ENCODE assay signal across 23 cellular contexts in genomic region chr6:37759221-37760154, GRCh38.
"Had no signal": no experiment of that assay in that cellular context is flagged by ENCODE, and none has a peak within 500 bp of the region (broad histone marks: within the 10 kb centered on the region; RNA-seq: fewer than 3 reads in every experiment).

No MANE protein-coding gene starts in this region.

- H2AFZ ChIP-seq: hepatocyte had no signal

- H3K4me3 Mint-ChIP-seq: activated naive CD4-positive, alpha-beta T cell treated with anti-CD3 and anti-CD28 coated beads, Interleukin-2, amount 50 U/mL, for 24 hours; activated T-cell treated with anti-CD3 and anti-CD28 coated beads, Interleukin-2, amount 50 U/mL, for 72 hours; dendritic cell treated with granulocyte-macrophage colony-stimulating factor and Interleukin-4, amounts not matched to agents 40 ng/mL and 50 ng/mL, for 4 days; effector memory CD8-positive, alpha-beta T cell; mesothelial cell of epicardium; nephron; stimulated activated naive CD8-positive, alpha-beta T cell treated with anti-CD3 and anti-CD28 coated beads, Interleukin-15, Interleukin-2, amounts not matched to agents 100 ng/mL and 50 ng/mL, for 24 hours had no signal

- H3K36me3 ChIP-seq: adrenal gland, breast epithelium, right atrium auricular region, tibial nerve, WERI-Rb-1 had no signal

- H3K27me3 ChIP-seq: adrenal gland, breast epithelium, hepatocyte, right atrium auricular region, tibial nerve had no signal

- H3K4me1 ChIP-seq: adrenal gland, breast epithelium, right atrium auricular region, tibial nerve had no signal

- H3K9me3 ChIP-seq: adrenal gland, breast epithelium, right atrium auricular region, tibial nerve had no signal

- H3K27me3 Mint-ChIP-seq: activated naive CD4-positive, alpha-beta T cell treated with anti-CD3 and anti-CD28 coated beads, Interleukin-2, amount 50 U/mL, for 24 hours had no signal

- H3K4me1 Mint-ChIP-seq: activated naive CD4-positive, alpha-beta T cell treated with anti-CD3 and anti-CD28 coated beads, Interleukin-2, amount 50 U/mL, for 24 hours had no signal

- H3K36me3 Mint-ChIP-seq: activated naive CD4-positive, alpha-beta T cell treated with anti-CD3 and anti-CD28 coated beads, Interleukin-2, amount 50 U/mL, for 24 hours; mesothelial cell of epicardium had no signal

- DNase-seq: activated CD4-positive, alpha-beta T cell treated with anti-CD3 and anti-CD28 coated beads for 1 hour; activated CD8-positive, alpha-beta memory T cell treated with anti-CD3 and anti-CD28 coated beads for 24 hours; activated CD8-positive, alpha-beta memory T cell treated with anti-CD3 and anti-CD28 coated beads, Interleukin-2, amount 50 U/mL, for 48 hours; activated effector memory CD4-positive, alpha-beta T cell treated with anti-CD3 and anti-CD28 coated beads, Interleukin-2, amount 50 U/mL, for 16 hours; activated T-cell treated with anti-CD3 and anti-CD28 coated beads, Interleukin-2, amount 50 U/mL, for 72 hours; adrenal gland; effector memory CD8-positive, alpha-beta T cell; foreskin fibroblast; left colon; nucleus accumbens; T-helper 1 cell; WERI-Rb-1 had no signal

- H3K27ac ChIP-seq: adrenal gland, breast epithelium, hepatocyte, right atrium auricular region, tibial nerve, WERI-Rb-1 had no signal

- H3K4me3 ChIP-seq: adrenal gland, breast epithelium, hepatocyte, lung, right atrium auricular region, tibial nerve had no signal

- ATAC-seq: effector memory CD8-positive, alpha-beta T cell; left colon had no signal

- H3K27ac Mint-ChIP-seq: activated naive CD4-positive, alpha-beta T cell treated with anti-CD3 and anti-CD28 coated beads, Interleukin-2, amount 50 U/mL, for 24 hours; activated T-cell treated with anti-CD3 and anti-CD28 coated beads, Interleukin-2, amount 50 U/mL, for 72 hours; dendritic cell treated with granulocyte-macrophage colony-stimulating factor and Interleukin-4, amounts not matched to agents 40 ng/mL and 50 ng/mL, for 4 days; effector memory CD8-positive, alpha-beta T cell; mesothelial cell of epicardium; nephron; progenitor cell of endocrine pancreas; stimulated activated naive CD8-positive, alpha-beta T cell treated with anti-CD3 and anti-CD28 coated beads, Interleukin-15, Interleukin-2, amounts not matched to agents 100 ng/mL and 50 ng/mL, for 24 hours had no signal

- H3K4me2 ChIP-seq: hepatocyte had no signal
